ENCODE assay signal across 8 cellular contexts in genomic region chr17:18960803-18961511, GRCh38. TPM values are rescaled to one million over a fixed set of nuclear protein-coding genes. Genes with fewer than 3 reads are reported as not detected.
DNase-seq lines count a peak whose midpoint lies in the region; ATAC-seq and TF ChIP-seq lines count a peak whose summit lies in the region.

No MANE protein-coding gene starts in this region.

- no peaks in the 10 kb centered on the region for H3K4me1 ChIP-seq in endodermal cell (ENCODE audit: control insufficient read depth, insufficient read depth, low read length)

- H3K27me3 ChIP-seq in endodermal cell (ENCODE audit: control insufficient read depth, insufficient read depth, low read length, poor library complexity, severe bottlenecking): no peaks in the 10 kb centered on the region

- H3K4me3 Mint-ChIP-seq in endodermal cell: no peak overlapping the region

- peak; percentile 96 for TF ChIP-seq CTCF in endodermal cell (conservative IDR thresholded peaks at IDR 0.05)

- no peaks in the 10 kb centered on the region for H3K36me3 Mint-ChIP-seq in endodermal cell (ENCODE audit: low read depth)

- H3K36me3 ChIP-seq in endodermal cell (ENCODE audit: control insufficient read depth, insufficient read depth, low read length): no peaks in the 10 kb centered on the region

- no peak overlapping the region for H3K4me3 ChIP-seq in endodermal cell (ENCODE audit: low read length)

- DNase-seq in NCI-H2227 (lab: John Stamatoyannopoulos, UW; ENCODE audit: unreplicated experiment) (peak; percentile 13), NCI-H2227 treated with DMSO at 0.1 percent for 48 hours (lab: John Stamatoyannopoulos, UW) (no peak), NOMO-1 treated with DMSO at 0.1 percent for 48 hours (lab: John Stamatoyannopoulos, UW; ENCODE audit: unreplicated experiment) (peak; percentile 51), endodermal cell (peak; percentile 98), midbrain (lab: John Stamatoyannopoulos, UW) (peak; percentile 43)
- DNase-seq in activated CD8-positive, alpha-beta memory T cell treated with anti-CD3 and anti-CD28 coated beads for 24 hours: peak; percentile 95
- DNase-seq in stimulated activated CD8-positive, alpha-beta memory T cell treated with anti-CD3 and anti-CD28 coated beads, Interleukin-7, amount 100 ng/mL, for 24 hours (ENCODE audit: low read depth): peak; percentile 69

- no peak overlapping the region for H3K27ac ChIP-seq in endodermal cell (ENCODE audit: low read depth, low read length)

- no peaks in the 10 kb centered on the region for H3K27me3 Mint-ChIP-seq in endodermal cell (ENCODE audit: insufficient read depth)

- H3K9me3 Mint-ChIP-seq in endodermal cell: no peaks in the 10 kb centered on the region

- H3K9ac ChIP-seq in endodermal cell (ENCODE audit: extremely low read depth, low read length, poor library complexity, severe bottlenecking): no peak overlapping the region

- H3K9me3 ChIP-seq in endodermal cell (ENCODE audit: control insufficient read depth, low read length): no peaks in the 10 kb centered on the region

- H3K4me1 Mint-ChIP-seq in endodermal cell: peaks cover 7% of the 10 kb centered on the region

- ATAC-seq in HG03135 (IDR thresholded peaks at IDR 0.05; ENCODE audit: unreplicated experiment): peak; percentile 65

- 13 to 40% methylated on average over 3 to 17 of the region's 17 CpGs for WGBS in endodermal cell (ENCODE audit: insufficient coverage in 1 of 2, insufficient read length in 1 of 2), 2 experiments

- H3K27ac Mint-ChIP-seq in endodermal cell: no peak overlapping the region

RNA-seq across cellular contexts. Expression of gene SLC5A10, which starts 9.0 kb away (rescaled TPM):
- under 1 TPM; 0.11 to 0.29 TPM for total RNA-seq in endodermal cell
- not detected for polyA plus RNA-seq in endodermal cell (2013, experiment 1 of 2)
- polyA plus RNA-seq in endodermal cell (2013, experiment 2 of 2): not detected

RNA-seq across cellular contexts. Expression of gene FAM83G, which starts 43.6 kb away (rescaled TPM):
- 10 to 100 TPM; 24.2 to 27.0 TPM for total RNA-seq in endodermal cell
- 6.2 TPM for polyA plus RNA-seq in endodermal cell (2013, experiment 1 of 2)
- polyA plus RNA-seq in endodermal cell (2013, experiment 2 of 2): 6.5 TPM
